25 cellular contexts compared by ENCODE assay signal in genomic region chr1:95089888-95090287, GRCh38. TPM values are rescaled to one million over a fixed set of nuclear protein-coding genes. Genes with fewer than 3 reads are reported as not detected.
DNase-seq lines count a peak whose midpoint lies in the region; ATAC-seq, FAIRE-seq and TF ChIP-seq lines count a peak whose summit lies in the region.
"Had no signal": no experiment of that assay in that cellular context is flagged by ENCODE, and none has a peak within 500 bp of the region (broad histone marks: within the 10 kb centered on the region; RNA-seq: fewer than 3 reads in every experiment).

No MANE protein-coding gene starts in this region.

- no peak overlapping the region for H4K91ac ChIP-seq in IMR-90 (ENCODE audit: insufficient read depth, low read depth, low read length)

- H3K27ac Mint-ChIP-seq in neural progenitor cell: no peak overlapping the region
- H3K27ac Mint-ChIP-seq: CD14-positive monocyte; CD4-positive, alpha-beta memory T cell; CD8-positive, alpha-beta memory T cell had no signal

- POLR2A ChIA-PET in A549 (lab: Yijun Ruan, JAX): no interaction called here
- POLR2A ChIA-PET in IMR-90 (lab: Charles Lee; ENCODE audit: unreplicated experiment): no interaction called here

- H3K56ac ChIP-seq in IMR-90 (ENCODE audit: extremely low read depth, insufficient read depth, low read length): no peak overlapping the region
- H3K56ac ChIP-seq in mesendoderm (ENCODE audit: low read length): no peak overlapping the region

- no peak overlapping the region for H3K23ac ChIP-seq in IMR-90 (ENCODE audit: low read depth, low read length)
- H3K23ac ChIP-seq in mesendoderm (ENCODE audit: low read length): no peak overlapping the region

- peak overlapping the region; percentile 35 to 87; a peak in 5 of 6 replicates for H3K27ac ChIP-seq in A549
- no peak overlapping the region for H3K27ac ChIP-seq in IMR-90 (ENCODE audit: insufficient read depth, low read length)
- no peak overlapping the region for H3K27ac ChIP-seq in mesendoderm (ENCODE audit: low read depth, low read length)
- H3K27ac ChIP-seq in neural progenitor cell: no peak overlapping the region
- H3K27ac ChIP-seq: BLaER1 had no signal

- TF ChIP-seq CTCF in A549 (IDR thresholded peaks at IDR 0.05) (no peak), IMR-90 (conservative IDR thresholded peaks at IDR 0.05; ENCODE audit: low read depth, low read length) (no peak), neural progenitor cell (IDR thresholded peaks at IDR 0.05) (no peak)

- no peak overlapping the region; the same call in 1 of the 2 replicates for H2BK120ac ChIP-seq in IMR-90 (ENCODE audit: low read depth, low read length)
- no peak overlapping the region for H2BK120ac ChIP-seq in mesendoderm (ENCODE audit: low read depth, low read length)

- in situ Hi-C loops in IMR-90 (cut with MboI; ENCODE audit: low sequenced_read_pairs): no loop called here

- no peak overlapping the region for H2BK15ac ChIP-seq in IMR-90 (ENCODE audit: low read depth, low read length)
- no peak overlapping the region for H2BK15ac ChIP-seq in mesendoderm (replicated peaks; ENCODE audit: low read depth)

- peaks cover 6% of the 10 kb centered on the region for H3K4me1 Mint-ChIP-seq in neural progenitor cell
- H3K4me1 Mint-ChIP-seq: CD4-positive, alpha-beta memory T cell; CD8-positive, alpha-beta memory T cell had no signal

- BruUV-seq in IMR-90 (replicated peaks; lab: Mats Ljungman, UMichigan): no TSS peak

- H3K9ac ChIP-seq in IMR-90 (ENCODE audit: low read depth, low read length) (no peak overlapping the region), mesendoderm (ENCODE audit: low read length) (no peak overlapping the region), neural progenitor cell (no peak overlapping the region)
- H3K9ac ChIP-seq: BLaER1 had no signal

- no peaks in the 10 kb centered on the region for H3F3A ChIP-seq in neural progenitor cell (ENCODE audit: low read depth)

- H3K4me1 ChIP-seq in A549: peaks cover 46% of the 10 kb centered on the region
- peaks cover 8% of the 10 kb centered on the region for H3K4me1 ChIP-seq in IMR-90 (ENCODE audit: control insufficient read depth, insufficient read depth, low read length)
- H3K4me1 ChIP-seq in mesendoderm (ENCODE audit: control insufficient read depth, low read depth, low read length): peaks cover 8% of the 10 kb centered on the region
- no peaks in the 10 kb centered on the region for H3K4me1 ChIP-seq in neural progenitor cell
- H3K4me1 ChIP-seq: BE2C had no signal

- H3K27me3 ChIP-seq in IMR-90 (ENCODE audit: control insufficient read depth, insufficient read depth, low read length) (no peaks in the 10 kb centered on the region), mesendoderm (ENCODE audit: insufficient read depth, low read length, poor library complexity) (no peaks in the 10 kb centered on the region), neural progenitor cell (no peaks in the 10 kb centered on the region)
- H3K27me3 ChIP-seq: BE2C, BLaER1 had no signal

- H2AFZ ChIP-seq in IMR-90 (replicated peaks; ENCODE audit: low read length, poor library complexity): no peak overlapping the region
- no peak overlapping the region for H2AFZ ChIP-seq in neural progenitor cell (replicated peaks)

- H3K79me1 ChIP-seq in IMR-90 (ENCODE audit: low read depth in 1 of 2, low read length in 2 of 2) (no peaks in the 10 kb centered on the region), mesendoderm (ENCODE audit: low read length) (no peaks in the 10 kb centered on the region)

- DNase-seq in A549 (ENCODE audit: low read depth in 1 of 2, low spot score in 1 of 2) (no peak), IMR-90 (no peak), mesendoderm (peak; percentile 43), neural progenitor cell (ENCODE audit: low spot score) (no peak)
- no peak for DNase-seq in stimulated activated CD4-positive, alpha-beta T cell treated with anti-CD3 and anti-CD28 coated beads, Interleukin-2, amount 100 ng/mL, for 24 hours
- DNase-seq: 8988T; BE2C; C1 segment of cervical spinal cord; CD4-positive, alpha-beta memory T cell; CD4-positive, CD25-positive, alpha-beta regulatory T cell; CD8-positive, alpha-beta memory T cell; COR-L47; DMS 273 treated with DMSO at 0.1 percent for 48 hours; DMS153; DMS53; DMS79; DND-41; EL; GDM1 had no signal

- ATAC-seq in A549 (no peak), IMR-90 (ENCODE audit: low read depth) (no peak)

- peak overlapping the region; percentile 30; the same call in 1 of the 2 replicates for H2BK20ac ChIP-seq in IMR-90 (ENCODE audit: low read depth, low read length)

- no peak overlapping the region for H3K14ac ChIP-seq in IMR-90 (replicated peaks; ENCODE audit: low read depth, low read length)

- H3K9me3 Mint-ChIP-seq in neural progenitor cell: peaks cover 11% of the 10 kb centered on the region
- H3K9me3 Mint-ChIP-seq: CD8-positive, alpha-beta memory T cell had no signal

- H3K4ac ChIP-seq in IMR-90 (ENCODE audit: low read depth, low read length): no peak overlapping the region
- no peak overlapping the region for H3K4ac ChIP-seq in mesendoderm (ENCODE audit: low read depth, low read length)

- dilution Hi-C loops in IMR-90 (cut with HindIII; ENCODE audit: low sequenced_read_pairs, unreplicated experiment): no loop called here

- TF ChIP-seq POLR2A in A549 (IDR thresholded peaks at IDR 0.05; ENCODE audit: low read length) (no peak), IMR-90 (IDR thresholded peaks at IDR 0.05; ENCODE audit: low read depth, low read length) (no peak)

- TF ChIP-seq EP300 in A549 (IDR thresholded peaks at IDR 0.05): no peak

- H4K20me1 ChIP-seq in IMR-90 (ENCODE audit: insufficient read depth, low read length): no peaks in the 10 kb centered on the region
- H4K20me1 ChIP-seq in neural progenitor cell (ENCODE audit: low read depth): no peaks in the 10 kb centered on the region
- H4K20me1 ChIP-seq: BLaER1 had no signal

- H4K5ac ChIP-seq in IMR-90 (ENCODE audit: low read depth, low read length) (no peak overlapping the region), mesendoderm (ENCODE audit: low read length) (no peak overlapping the region)

- no peak overlapping the region for H3K4me3 ChIP-seq in A549
- H3K4me3 ChIP-seq in IMR-90 (ENCODE audit: insufficient read depth, low read depth, low read length): no peak overlapping the region
- H3K4me3 ChIP-seq in mesendoderm (ENCODE audit: low read length): no peak overlapping the region
- H3K4me3 ChIP-seq in neural progenitor cell: no peak overlapping the region
- H3K4me3 ChIP-seq: BLaER1, GM12878 had no signal

- H3K36me3 ChIP-seq in IMR-90 (ENCODE audit: control insufficient read depth, insufficient read depth, low read length) (no peaks in the 10 kb centered on the region), mesendoderm (ENCODE audit: control insufficient read depth, insufficient read depth, low read length) (no peaks in the 10 kb centered on the region), neural progenitor cell (no peaks in the 10 kb centered on the region)
- H3K36me3 ChIP-seq: BE2C, BLaER1 had no signal

- TF ChIP-seq RAD21 in A549 (conservative IDR thresholded peaks at IDR 0.05 in 1 of 2, IDR thresholded peaks at IDR 0.05 in 1 of 2) (no peak), IMR-90 (IDR thresholded peaks at IDR 0.05; ENCODE audit: low read length) (no peak)

- H3K27me3 Mint-ChIP-seq in neural progenitor cell (ENCODE audit: insufficient read depth, low read depth): peaks cover 4% of the 10 kb centered on the region

- H3K4me3 Mint-ChIP-seq in neural progenitor cell: no peak overlapping the region
- H3K4me3 Mint-ChIP-seq: CD14-positive monocyte; CD4-positive, alpha-beta memory T cell; CD4-positive, CD25-positive, alpha-beta regulatory T cell; CD8-positive, alpha-beta memory T cell had no signal

- no peak overlapping the region for H2AK9ac ChIP-seq in IMR-90 (replicated peaks; ENCODE audit: low read depth, low read length, poor library complexity)

- H4K8ac ChIP-seq in IMR-90 (ENCODE audit: low read depth in 2 of 2, low read length in 2 of 2) (no peak overlapping the region), mesendoderm (ENCODE audit: low read depth, low read length) (no peak overlapping the region)

- no peaks in the 10 kb centered on the region for H3K79me2 ChIP-seq in mesendoderm (ENCODE audit: control insufficient read depth, insufficient read depth, low read length)
- H3K79me2 ChIP-seq in neural progenitor cell (ENCODE audit: low read depth): no peaks in the 10 kb centered on the region

- H3K9me3 ChIP-seq in A549: no peaks in the 10 kb centered on the region
- H3K9me3 ChIP-seq in IMR-90 (ENCODE audit: control insufficient read depth, insufficient read depth, low read length): peaks cover 2% of the 10 kb centered on the region; the same call in 1 of the 2 replicates
- no peaks in the 10 kb centered on the region for H3K9me3 ChIP-seq in neural progenitor cell (ENCODE audit: low read depth)
- H3K9me3 ChIP-seq: BE2C had no signal

- 65% methylated on average over 2 of the region's 2 CpGs for WGBS in A549 (ENCODE audit: missing lambda C conversion rate)
- WGBS in IMR-90 (ENCODE audit: extremely low coverage in 2 of 2, insufficient read length in 1 of 2), 2 experiments: no CpG with 5 or more reads among the region's 2 CpGs
- WGBS in mesendoderm (ENCODE audit: extremely low coverage, insufficient coverage, low lambda C conversion rate): no CpG with 5 or more reads among the region's 2 CpGs

- no peaks in the 10 kb centered on the region for H3K36me3 Mint-ChIP-seq in neural progenitor cell
- H3K36me3 Mint-ChIP-seq: CD14-positive monocyte; CD4-positive, alpha-beta memory T cell; CD4-positive, CD25-positive, alpha-beta regulatory T cell; CD8-positive, alpha-beta memory T cell had no signal

- H2BK5ac ChIP-seq in IMR-90 (ENCODE audit: low read depth, low read length, poor library complexity, severe bottlenecking) (no peak overlapping the region), mesendoderm (ENCODE audit: low read length) (no peak overlapping the region)

- intact Hi-C loops in IMR-90 (cut with micrococcal nuclease): no loop called here

- no peak overlapping the region for H3K4me2 ChIP-seq in A549
- H3K4me2 ChIP-seq in IMR-90 (ENCODE audit: low read depth, low read length): no peak overlapping the region
- H3K4me2 ChIP-seq in mesendoderm (ENCODE audit: low read length): no peak overlapping the region
- H3K4me2 ChIP-seq in neural progenitor cell: no peak overlapping the region
- H3K4me2 ChIP-seq: BLaER1 had no signal

- no peak for FAIRE-seq in A549 (lab: Jason Lieb, UNC)
- FAIRE-seq: A204.1, GM12878, GM12892, GM18507 had no signal

- CTCF ChIA-PET in A549 (lab: Yijun Ruan, JAX): no interaction called here
- CTCF ChIA-PET in IMR-90 (lab: Yijun Ruan, JAX): no interaction called here

- H3K18ac ChIP-seq in IMR-90 (ENCODE audit: low read depth, low read length) (no peak overlapping the region), mesendoderm (ENCODE audit: low read length) (no peak overlapping the region)

- H3K9me1 ChIP-seq in IMR-90 (ENCODE audit: insufficient read depth, low read length): peaks cover 6% of the 10 kb centered on the region; the same call in 1 of the 2 replicates

- H2AK5ac ChIP-seq in IMR-90 (ENCODE audit: low read depth, low read length) (0 out of 2 replicates have a peak overlapping the region, but pooled peaks have one; percentile 45), mesendoderm (ENCODE audit: low read length) (no peak overlapping the region)

RNA-seq across cellular contexts. Expression of gene ALG14, which starts 17.1 kb away (rescaled TPM):
- polyA plus RNA-seq in A549 (2011; rRNA removed) (5.0 and 5.3 TPM in 2 replicates), A549 (2017; fragmentation: RNase III; extraction: RNeasy Plus Mini Kit Qiagen cat#74134 plus additional on column Dnase treatment) (5.4 to 7.1 TPM (median 5.7 TPM) in 3 replicates), IMR-90 (2012; rRNA removed) (1.6 and 1.7 TPM in 2 replicates)
- polyA plus RNA-seq in A549 (2012; cell fraction: cytosol; rRNA removed): 4.5 and 5.1 TPM in 2 replicates
- 0.78 and 1.2 TPM in 2 replicates for polyA plus RNA-seq in A549 (2012; cell fraction: nucleus; rRNA removed)
- polyA minus RNA-seq in A549 (2011; rRNA and poly(A)+ RNA removed): 7.3 and 12.6 TPM in 2 replicates
- total RNA-seq in IMR-90 (2012; rRNA removed) (1.4 and 2.0 TPM in 2 replicates), neural progenitor cell (ENCODE audit: low replicate concordance) (0.49 and 0.53 TPM in 2 replicates)
- 1.2 and 2.0 TPM in 2 replicates for polyA plus RNA-seq in IMR-90 (2012; cell fraction: cytosol; rRNA removed)
- polyA plus RNA-seq in IMR-90 (2012; cell fraction: nucleus; rRNA removed; ENCODE audit: low replicate concordance): 0.60 and 0.75 TPM in 2 replicates
- 2.7 TPM for polyA plus RNA-seq in mesendoderm (2013, experiment 1 of 2)
- 2.9 TPM for polyA plus RNA-seq in mesendoderm (2013, experiment 2 of 2)

RNA-seq across cellular contexts. Expression of gene TLCD4, which starts 27.3 kb away (rescaled TPM):
- polyA plus RNA-seq in A549 (2011; rRNA removed) (18.0 and 24.1 TPM in 2 replicates), A549 (2017; fragmentation: RNase III; extraction: RNeasy Plus Mini Kit Qiagen cat#74134 plus additional on column Dnase treatment) (12.7 to 14.2 TPM (median 13.3 TPM) in 3 replicates), IMR-90 (2012; rRNA removed) (0.16 and 0.22 TPM in 2 replicates)
- 3.6 and 4.5 TPM in 2 replicates for polyA plus RNA-seq in A549 (2012; cell fraction: cytosol; rRNA removed)
- 1.4 and 3.1 TPM in 2 replicates for polyA plus RNA-seq in A549 (2012; cell fraction: nucleus; rRNA removed)
- 16.0 and 19.7 TPM in 2 replicates for polyA minus RNA-seq in A549 (2011; rRNA and poly(A)+ RNA removed)
- total RNA-seq in IMR-90 (2012; rRNA removed) (0.36 and 0.83 TPM in 2 replicates), neural progenitor cell (ENCODE audit: low replicate concordance) (3.2 and 5.7 TPM in 2 replicates)
- 0.03 and 0.04 TPM in 2 replicates for polyA plus RNA-seq in IMR-90 (2012; cell fraction: cytosol; rRNA removed)
- 0.01 and 0.14 TPM in 2 replicates for polyA plus RNA-seq in IMR-90 (2012; cell fraction: nucleus; rRNA removed; ENCODE audit: low replicate concordance)
- polyA plus RNA-seq in mesendoderm (2013, experiment 1 of 2): 0.53 TPM
- 0.76 TPM for polyA plus RNA-seq in mesendoderm (2013, experiment 2 of 2)
- total RNA-seq: CD4-positive, CD25-positive, alpha-beta regulatory T cell had no signal
- polyA plus RNA-seq: CD14-positive monocyte; CD8-positive, alpha-beta memory T cell had no signal

Comparison
In these comparisons a context has a peak if more than half of its experiments do, and no peak if none do; other contexts are left out.
1. H3K27ac ChIP-seq: peak in A549 (2 of 2); none in IMR-90 (single experiment), mesendoderm (single experiment) and neural progenitor cell (single experiment).